In the genomic region with DNA sequence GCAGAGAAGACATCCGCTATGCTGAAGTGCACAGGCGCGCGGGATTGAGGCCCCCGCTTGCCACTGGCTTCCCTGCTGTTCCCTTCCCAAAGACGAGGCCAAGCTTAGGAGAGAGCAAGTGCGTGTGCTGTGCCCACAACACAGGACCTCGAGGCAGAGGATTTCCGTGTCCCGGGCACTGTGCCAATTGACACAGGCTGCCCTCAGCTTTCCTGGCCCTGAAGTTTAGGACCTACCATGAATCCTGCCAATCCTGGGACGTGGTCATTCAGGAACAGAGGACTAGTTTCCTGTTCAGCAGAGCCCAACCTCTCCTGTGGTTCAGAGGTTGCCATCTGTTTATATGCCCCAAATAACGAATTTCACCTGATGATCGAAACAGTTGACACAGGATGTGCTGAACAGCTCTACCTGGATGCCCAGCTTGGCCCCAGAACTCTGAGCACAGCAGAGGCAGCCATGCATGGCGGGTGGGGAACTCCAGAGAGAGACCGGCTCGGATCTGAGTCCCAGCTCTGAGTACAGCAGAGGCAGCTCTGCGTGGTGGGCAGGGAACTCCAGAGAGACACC, we compare ENCODE assay signal across 11 cellular contexts. TPM values are rescaled to one million over a fixed set of nuclear protein-coding genes. Genes with fewer than 3 reads are reported as not detected.
DNase-seq lines count a peak whose midpoint lies in the region; ATAC-seq and TF ChIP-seq lines count a peak whose summit lies in the region.
"Had no signal": no experiment of that assay in that cellular context is flagged by ENCODE, and none has a peak within 500 bp of the region (broad histone marks: within the 10 kb centered on the region; RNA-seq: fewer than 3 reads in every experiment).

No MANE protein-coding gene starts in this region.

- peaks cover 11% of the 10 kb centered on the region for H3K4me1 Mint-ChIP-seq in T-helper 17 cell
- peaks cover 15% of the 10 kb centered on the region for H3K4me1 Mint-ChIP-seq in stimulated activated effector memory CD8-positive, alpha-beta T cell treated with anti-CD3 and anti-CD28 coated beads, Interleukin-12 subunit alpha, Interleukin-12 subunit beta, amount 100 ng/mL, for 72 hours
- H3K4me1 Mint-ChIP-seq in CD8-positive, alpha-beta memory T cell: peaks cover 8 to 19% (median 12%) of the 10 kb centered on the region in 3 donors

- H3K9me3 ChIP-seq in T-helper 17 cell (ENCODE audit: control insufficient read depth, low read length, poor library complexity, severe bottlenecking) (no peaks in the 10 kb centered on the region), esophagus muscularis mucosa (no peaks in the 10 kb centered on the region)
- H3K9me3 ChIP-seq in CD8-positive, alpha-beta memory T cell (ENCODE audit: low read length): no peaks in the 10 kb centered on the region
- H3K9me3 ChIP-seq: vagina had no signal

- no peak overlapping the region for H3K27ac ChIP-seq in CD8-positive, alpha-beta memory T cell (ENCODE audit: low read depth, low read length)
- H3K27ac ChIP-seq in esophagus muscularis mucosa (replicated peaks in 1 of 4): no peak overlapping the region
- H3K27ac ChIP-seq: vagina had no signal

- no peaks in the 10 kb centered on the region for H3K9me3 Mint-ChIP-seq in stimulated activated effector memory CD8-positive, alpha-beta T cell treated with anti-CD3 and anti-CD28 coated beads, Interleukin-12 subunit alpha, Interleukin-12 subunit beta, amount 100 ng/mL, for 72 hours
- no peaks in the 10 kb centered on the region for H3K9me3 Mint-ChIP-seq in CD8-positive, alpha-beta memory T cell

- H3K27me3 ChIP-seq in CD8-positive, alpha-beta memory T cell (ENCODE audit: insufficient read depth, low read length, poor library complexity, severe bottlenecking): no peaks in the 10 kb centered on the region
- no peaks in the 10 kb centered on the region for H3K27me3 ChIP-seq in esophagus muscularis mucosa
- H3K27me3 ChIP-seq: vagina had no signal

- intact Hi-C loops in esophagus muscularis mucosa (cut with DNase I): loop anchor here (5.0 kb wide), 1 partner anchor 68 kb away; no protein-coding TSS in a partner anchor

- ATAC-seq in GM18873 (IDR thresholded peaks at IDR 0.05; ENCODE audit: low FRiP score, unreplicated experiment) (peak; percentile 62), HG02798 (IDR thresholded peaks at IDR 0.05; ENCODE audit: poor library complexity, unreplicated experiment) (peak; percentile 51), T-helper 17 cell (peak; percentile 66)
- peak; percentile 42 for ATAC-seq in stimulated activated effector memory CD8-positive, alpha-beta T cell treated with anti-CD3 and anti-CD28 coated beads, Interleukin-12 subunit alpha, Interleukin-12 subunit beta, amount 100 ng/mL, for 72 hours

- CTCF ChIA-PET in CD8-positive, alpha-beta memory T cell (lab: Charles Lee): no interaction called here

- WGBS in esophagus muscularis mucosa: 75% methylated on average over 17 of the region's 17 CpGs

- TF ChIP-seq EP300 in esophagus muscularis mucosa (IDR thresholded peaks at IDR 0.05): no peak

- peaks cover 2% of the 10 kb centered on the region for H3K36me3 Mint-ChIP-seq in T-helper 17 cell (ENCODE audit: low read depth)
- H3K36me3 Mint-ChIP-seq in stimulated activated effector memory CD8-positive, alpha-beta T cell treated with anti-CD3 and anti-CD28 coated beads, Interleukin-12 subunit alpha, Interleukin-12 subunit beta, amount 100 ng/mL, for 72 hours: peaks cover 23% of the 10 kb centered on the region
- peaks cover 0 to 79% (median 14%) of the 10 kb centered on the region in 3 donors for H3K36me3 Mint-ChIP-seq in CD8-positive, alpha-beta memory T cell

- POLR2A ChIA-PET in CD8-positive, alpha-beta memory T cell (lab: Charles Lee): no interaction called here

- H3K4me1 ChIP-seq in CD8-positive, alpha-beta memory T cell (ENCODE audit: insufficient read depth, low read length): no peaks in the 10 kb centered on the region
- peaks cover 11 to 20% (median 15%) of the 10 kb centered on the region in 4 donors for H3K4me1 ChIP-seq in esophagus muscularis mucosa

- TF ChIP-seq CTCF in esophagus muscularis mucosa (IDR thresholded peaks at IDR 0.05): no peak

- H3K36me3 ChIP-seq in CD8-positive, alpha-beta memory T cell (ENCODE audit: insufficient read depth, low read length): peaks cover 10% of the 10 kb centered on the region
- peaks cover 0 to 41% (median 22%) of the 10 kb centered on the region in 4 donors for H3K36me3 ChIP-seq in esophagus muscularis mucosa

- H3K27ac Mint-ChIP-seq in T-helper 17 cell: peak overlapping the region; percentile 24
- H3K27ac Mint-ChIP-seq in stimulated activated effector memory CD8-positive, alpha-beta T cell treated with anti-CD3 and anti-CD28 coated beads, Interleukin-12 subunit alpha, Interleukin-12 subunit beta, amount 100 ng/mL, for 72 hours: no peak overlapping the region
- no peak overlapping the region for H3K27ac Mint-ChIP-seq in CD8-positive, alpha-beta memory T cell

- no peak for TF ChIP-seq POLR2A in esophagus muscularis mucosa (IDR thresholded peaks at IDR 0.05; ENCODE audit: low read depth)

- H3K4me3 ChIP-seq in CD8-positive, alpha-beta memory T cell (ENCODE audit: low read length): no peak overlapping the region
- no peak overlapping the region for H3K4me3 ChIP-seq in esophagus muscularis mucosa
- H3K4me3 ChIP-seq: vagina had no signal

- no peak overlapping the region for H3K4me3 Mint-ChIP-seq in T-helper 17 cell
- no peak overlapping the region for H3K4me3 Mint-ChIP-seq in stimulated activated effector memory CD8-positive, alpha-beta T cell treated with anti-CD3 and anti-CD28 coated beads, Interleukin-12 subunit alpha, Interleukin-12 subunit beta, amount 100 ng/mL, for 72 hours
- no peak overlapping the region for H3K4me3 Mint-ChIP-seq in CD8-positive, alpha-beta memory T cell

- H3K27me3 Mint-ChIP-seq in T-helper 17 cell: no peaks in the 10 kb centered on the region
- H3K27me3 Mint-ChIP-seq in CD8-positive, alpha-beta memory T cell: no peaks in the 10 kb centered on the region

- no peak for DNase-seq in T-helper 17 cell
- DNase-seq in stimulated activated effector memory CD8-positive, alpha-beta T cell treated with anti-CD3 and anti-CD28 coated beads, Interleukin-12 subunit alpha, Interleukin-12 subunit beta, amount 100 ng/mL, for 72 hours (ENCODE audit: low spot score in 2 of 2): no peak
- no peak for DNase-seq in NOMO-1 treated with dmso at 0.1 percent for 144 hours (lab: John Stamatoyannopoulos, UW; ENCODE audit: unreplicated experiment)
- no peak for DNase-seq in CD8-positive, alpha-beta memory T cell
- no peak for DNase-seq in esophagus muscularis mucosa (ENCODE audit: extremely low spot score)
- DNase-seq: mesendoderm; NCI-H345; stimulated activated CD4-positive, alpha-beta T cell treated with anti-CD3 and anti-CD28 coated beads, Interleukin-2, amount 100 ng/mL, for 24 hours had no signal

RNA-seq across cellular contexts. Expression of gene SLC37A1, which starts 22.0 kb away (rescaled TPM):
- total RNA-seq in T-helper 17 cell: 10 to 100 TPM; 21.0 to 24.0 TPM
- 10 to 100 TPM; 16.6 to 16.9 TPM for total RNA-seq in CD8-positive, alpha-beta memory T cell
- 6.5 TPM for polyA plus RNA-seq in CD8-positive, alpha-beta memory T cell
- total RNA-seq in esophagus muscularis mucosa: 10 to 100 TPM in 1 of 4 donors, 1 to 10 TPM in 3; 5.4 to 11.1 (median 7.1) TPM

RNA-seq across cellular contexts. Expression of gene RSPH1, which starts 39.7 kb away (rescaled TPM):
- total RNA-seq in T-helper 17 cell (under 1 TPM in 1 of 2 donors, not detected in 1; 0.47 TPM), esophagus muscularis mucosa (under 1 TPM in 3 of 4 donors, not detected in 1; 0.50 to 0.78 (median 0.57) TPM)
- total RNA-seq in CD8-positive, alpha-beta memory T cell: not detected
- not detected for polyA plus RNA-seq in CD8-positive, alpha-beta memory T cell
- total RNA-seq: vagina had no signal
